Comparison of ENCODE assay signal across 8 cellular contexts in the genomic region with DNA sequence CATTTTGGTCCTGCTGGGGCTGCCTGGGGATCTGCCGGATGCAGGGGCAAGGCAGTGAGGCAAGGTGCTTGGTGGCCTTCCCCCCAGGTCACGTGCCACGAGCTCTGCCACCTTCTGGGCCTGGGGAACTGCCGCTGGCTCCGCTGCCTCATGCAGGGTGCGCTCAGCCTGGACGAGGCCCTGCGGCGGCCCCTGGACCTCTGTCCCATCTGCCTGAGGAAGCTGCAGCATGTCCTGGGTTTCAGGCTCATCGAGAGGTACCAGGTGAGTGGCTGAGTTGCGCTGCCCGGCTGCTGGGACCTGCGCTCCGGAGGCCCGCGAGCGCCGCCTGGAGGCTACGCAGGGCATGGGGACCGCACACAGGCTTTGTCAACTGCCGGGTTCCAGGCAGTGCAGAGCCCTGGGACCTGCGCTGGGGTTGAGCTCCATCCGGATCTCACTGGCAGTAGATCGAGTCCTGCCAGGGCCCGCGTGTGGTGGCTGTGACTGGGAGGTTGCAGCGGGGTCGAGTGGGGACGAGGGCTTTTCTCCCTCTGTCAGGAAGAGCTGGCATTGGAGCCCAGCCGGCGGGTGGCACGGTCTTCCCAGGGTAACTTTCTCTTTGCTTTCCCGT. TPM values are rescaled to one million over a fixed set of nuclear protein-coding genes. Genes with fewer than 3 reads are reported as not detected.
A peak's percentile ranks its signal among the peaks of the same experiment; 100 is the strongest.
DNase-seq lines count a peak whose midpoint lies in the region; ATAC-seq and TF ChIP-seq lines count a peak whose summit lies in the region.

No MANE protein-coding gene starts in this region.

- H3K9me3 Mint-ChIP-seq in GM23338, result 0 out of 3 replicates have a peak, but pooled peaks cover 2% of the 10 kb centered on the region

- peaks cover 22% of the 10 kb centered on the region for H3K4me1 Mint-ChIP-seq in GM23338

- H3K27me3 ChIP-seq in GM23338 (ENCODE audit: insufficient read depth) (no peaks in the 10 kb centered on the region), MM.1S (replicated peaks; ENCODE audit: insufficient read depth, low read length) (no peaks in the 10 kb centered on the region), liver (ENCODE audit: control insufficient read depth in 4 of 4, insufficient read depth in 4 of 4, low read length in 3 of 4) (no peaks in the 10 kb centered on the region)

- H3K4me1 ChIP-seq in GM23338 (ENCODE audit: insufficient read depth) (no peaks in the 10 kb centered on the region), MM.1S (ENCODE audit: low read length) (peaks cover 26% of the 10 kb centered on the region), liver (ENCODE audit: control insufficient read depth in 4 of 4, insufficient read depth in 4 of 4, low read length in 3 of 4) (peaks cover 0 to 11% (median 3%) of the 10 kb centered on the region in 4 donors)

- H3K79me2 ChIP-seq in GM23338 (replicated peaks; ENCODE audit: insufficient read depth), result no peaks in the 10 kb centered on the region
- no peaks in the 10 kb centered on the region for H3K79me2 ChIP-seq in MM.1S (ENCODE audit: low read length)

- peak overlapping the region; percentile 51 for H3K4me3 ChIP-seq in GM12864 (ENCODE audit: low read depth, low read length)
- no peak overlapping the region for H3K4me3 ChIP-seq in GM23338
- H3K4me3 ChIP-seq in MM.1S (ENCODE audit: low read length), result peak overlapping the region; percentile 64
- H3K4me3 ChIP-seq in liver (ENCODE audit: low read depth in 1 of 3, low read length in 3 of 3), result peak overlapping the region in 1 of 3 donors; percentile 6

- no peak overlapping the region for H3K4me3 Mint-ChIP-seq in GM23338

- H3K36me3 ChIP-seq in GM23338 (ENCODE audit: insufficient read depth) (no peaks in the 10 kb centered on the region), MM.1S (replicated peaks; ENCODE audit: insufficient read depth, low read length) (no peaks in the 10 kb centered on the region), liver (ENCODE audit: control insufficient read depth in 4 of 4, insufficient read depth in 3 of 4, low read depth in 1 of 4, low read length in 3 of 4) (no peaks in the 10 kb centered on the region)

- H3K9ac ChIP-seq in MM.1S (ENCODE audit: low read length), result peak overlapping the region; percentile 86
- H3K9ac ChIP-seq in liver (ENCODE audit: low read depth in 1 of 2, low read length in 2 of 2), result no peak overlapping the region

- H3K4me2 ChIP-seq in GM23338, result no peak overlapping the region
- peak overlapping the region; percentile 95 for H3K4me2 ChIP-seq in MM.1S (ENCODE audit: low read depth, low read length)

- peak; percentile 82 to 96 for TF ChIP-seq RAD21 in liver (IDR thresholded peaks at IDR 0.05)

- H3K27ac Mint-ChIP-seq in GM23338, result no peak overlapping the region

- ATAC-seq in GM23338, result peak; percentile 91

- H2AFZ ChIP-seq in GM23338 (no peak overlapping the region), MM.1S (ENCODE audit: low read length) (peak overlapping the region; percentile 81)

- DNase-seq in GM12864 (ENCODE audit: low read depth) (peak; percentile 68), GM23338 (ENCODE audit: low spot score) (peak; percentile 93), MM.1S (peak; percentile 94), A172 (ENCODE audit: low spot score) (no peak)
- DNase-seq in activated CD4-positive, CD25-positive, alpha-beta regulatory T cell treated with anti-CD3 and anti-CD28 coated beads, Interleukin-2, amount 50 U/mL, for 16 hours (ENCODE audit: low read depth, low spot score), result peak; percentile 54
- DNase-seq in central memory CD4-positive, alpha-beta T cell, result peak; percentile 72
- peak; percentile 65 to 70 for DNase-seq in stimulated activated CD4-positive, alpha-beta T cell treated with anti-CD3 and anti-CD28 coated beads, Interleukin-4, amount 100 ng/mL, for 48 hours (ENCODE audit: low read depth in 2 of 2)

- peaks cover 13% of the 10 kb centered on the region for H3K36me3 Mint-ChIP-seq in GM23338 (ENCODE audit: low read depth)

- TF ChIP-seq CTCF in GM12864 (IDR thresholded peaks at IDR 0.05; ENCODE audit: low read depth, low read length, missing control alignments), result peak; percentile 99
- TF ChIP-seq CTCF in GM23338 (conservative IDR thresholded peaks at IDR 0.05; ENCODE audit: low read depth in 2 of 2), result peak; percentile 85 to 97
- TF ChIP-seq CTCF in MM.1S (IDR thresholded peaks at IDR 0.05; ENCODE audit: low read length), result peak; percentile 98
- TF ChIP-seq CTCF in liver (IDR thresholded peaks at IDR 0.05; ENCODE audit: low read depth, low read length, missing input control), result peak; percentile 86

- H3K9me2 ChIP-seq in GM23338 (ENCODE audit: insufficient read depth), result no peaks in the 10 kb centered on the region
- H3K9me2 ChIP-seq in MM.1S (replicated peaks; ENCODE audit: insufficient read depth, low read length), result no peaks in the 10 kb centered on the region

- H4K20me1 ChIP-seq in GM23338 (replicated peaks; ENCODE audit: insufficient read depth) (no peaks in the 10 kb centered on the region; the same call in 1 of the 2 replicates), MM.1S (ENCODE audit: insufficient read depth, low read length) (no peaks in the 10 kb centered on the region)

- H3F3A ChIP-seq in GM23338 (replicated peaks; ENCODE audit: low read depth) (no peaks in the 10 kb centered on the region), MM.1S (ENCODE audit: insufficient read depth, low read length) (peaks cover 22% of the 10 kb centered on the region)

- WGBS in liver, result 28% methylated on average over 33 of the region's 33 CpGs

- H3K27me3 Mint-ChIP-seq in GM23338 (ENCODE audit: insufficient read depth, low read depth, poor library complexity), result peaks cover 17% of the 10 kb centered on the region

- H3K27ac ChIP-seq in GM23338 (ENCODE audit: low read depth) (no peak overlapping the region), MM.1S (ENCODE audit: low read length) (peak overlapping the region; percentile 93), liver (ENCODE audit: low read depth in 1 of 2, low read length in 2 of 2) (no peak overlapping the region)

- no peaks in the 10 kb centered on the region for H3K9me3 ChIP-seq in MM.1S (replicated peaks; ENCODE audit: insufficient read depth, low read length)
- H3K9me3 ChIP-seq in liver (ENCODE audit: control insufficient read depth in 4 of 4, low read length in 3 of 4), result no peaks in the 10 kb centered on the region

TF ChIP-seq in liver, 16 proteins besides CTCF, POLR2A, EP300 and RAD21 (continues in another document):
- TF ChIP-seq, protein P1, sequence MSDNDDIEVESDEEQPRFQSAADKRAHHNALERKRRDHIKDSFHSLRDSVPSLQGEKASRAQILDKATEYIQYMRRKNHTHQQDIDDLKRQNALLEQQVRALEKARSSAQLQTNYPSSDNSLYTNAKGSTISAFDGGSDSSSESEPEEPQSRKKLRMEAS (IDR thresholded peaks at IDR 0.05), result no peak
- TF ChIP-seq YY1 (IDR thresholded peaks at IDR 0.05), result no peak
- TF ChIP-seq GABPA (IDR thresholded peaks at IDR 0.05 in 1 of 2, conservative IDR thresholded peaks at IDR 0.05 in 1 of 2), result no peak
- TF ChIP-seq HNF4G (IDR thresholded peaks at IDR 0.05), result no peak
- TF ChIP-seq, protein P2, sequence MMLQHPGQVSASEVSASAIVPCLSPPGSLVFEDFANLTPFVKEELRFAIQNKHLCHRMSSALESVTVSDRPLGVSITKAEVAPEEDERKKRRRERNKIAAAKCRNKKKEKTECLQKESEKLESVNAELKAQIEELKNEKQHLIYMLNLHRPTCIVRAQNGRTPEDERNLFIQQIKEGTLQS (IDR thresholded peaks at IDR 0.05), result no peak
- TF ChIP-seq EGR1 (IDR thresholded peaks at IDR 0.05; ENCODE audit: low read depth in 2 of 2), result no peak
- TF ChIP-seq TAF1 (conservative IDR thresholded peaks at IDR 0.05), result no peak
- TF ChIP-seq, protein P3, sequence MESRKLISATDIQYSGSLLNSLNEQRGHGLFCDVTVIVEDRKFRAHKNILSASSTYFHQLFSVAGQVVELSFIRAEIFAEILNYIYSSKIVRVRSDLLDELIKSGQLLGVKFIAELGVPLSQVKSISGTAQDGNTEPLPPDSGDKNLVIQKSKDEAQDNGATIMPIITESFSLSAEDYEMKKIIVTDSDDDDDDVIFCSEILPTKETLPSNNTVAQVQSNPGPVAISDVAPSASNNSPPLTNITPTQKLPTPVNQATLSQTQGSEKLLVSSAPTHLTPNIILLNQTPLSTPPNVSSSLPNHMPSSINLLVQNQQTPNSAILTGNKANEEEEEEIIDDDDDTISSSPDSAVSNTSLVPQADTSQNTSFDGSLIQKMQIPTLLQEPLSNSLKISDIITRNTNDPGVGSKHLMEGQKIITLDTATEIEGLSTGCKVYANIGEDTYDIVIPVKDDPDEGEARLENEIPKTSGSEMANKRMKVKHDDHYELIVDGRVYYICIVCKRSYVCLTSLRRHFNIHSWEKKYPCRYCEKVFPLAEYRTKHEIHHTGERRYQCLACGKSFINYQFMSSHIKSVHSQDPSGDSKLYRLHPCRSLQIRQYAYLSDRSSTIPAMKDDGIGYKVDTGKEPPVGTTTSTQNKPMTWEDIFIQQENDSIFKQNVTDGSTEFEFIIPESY (IDR thresholded peaks at IDR 0.05), result no peak
- TF ChIP-seq, protein P4, sequence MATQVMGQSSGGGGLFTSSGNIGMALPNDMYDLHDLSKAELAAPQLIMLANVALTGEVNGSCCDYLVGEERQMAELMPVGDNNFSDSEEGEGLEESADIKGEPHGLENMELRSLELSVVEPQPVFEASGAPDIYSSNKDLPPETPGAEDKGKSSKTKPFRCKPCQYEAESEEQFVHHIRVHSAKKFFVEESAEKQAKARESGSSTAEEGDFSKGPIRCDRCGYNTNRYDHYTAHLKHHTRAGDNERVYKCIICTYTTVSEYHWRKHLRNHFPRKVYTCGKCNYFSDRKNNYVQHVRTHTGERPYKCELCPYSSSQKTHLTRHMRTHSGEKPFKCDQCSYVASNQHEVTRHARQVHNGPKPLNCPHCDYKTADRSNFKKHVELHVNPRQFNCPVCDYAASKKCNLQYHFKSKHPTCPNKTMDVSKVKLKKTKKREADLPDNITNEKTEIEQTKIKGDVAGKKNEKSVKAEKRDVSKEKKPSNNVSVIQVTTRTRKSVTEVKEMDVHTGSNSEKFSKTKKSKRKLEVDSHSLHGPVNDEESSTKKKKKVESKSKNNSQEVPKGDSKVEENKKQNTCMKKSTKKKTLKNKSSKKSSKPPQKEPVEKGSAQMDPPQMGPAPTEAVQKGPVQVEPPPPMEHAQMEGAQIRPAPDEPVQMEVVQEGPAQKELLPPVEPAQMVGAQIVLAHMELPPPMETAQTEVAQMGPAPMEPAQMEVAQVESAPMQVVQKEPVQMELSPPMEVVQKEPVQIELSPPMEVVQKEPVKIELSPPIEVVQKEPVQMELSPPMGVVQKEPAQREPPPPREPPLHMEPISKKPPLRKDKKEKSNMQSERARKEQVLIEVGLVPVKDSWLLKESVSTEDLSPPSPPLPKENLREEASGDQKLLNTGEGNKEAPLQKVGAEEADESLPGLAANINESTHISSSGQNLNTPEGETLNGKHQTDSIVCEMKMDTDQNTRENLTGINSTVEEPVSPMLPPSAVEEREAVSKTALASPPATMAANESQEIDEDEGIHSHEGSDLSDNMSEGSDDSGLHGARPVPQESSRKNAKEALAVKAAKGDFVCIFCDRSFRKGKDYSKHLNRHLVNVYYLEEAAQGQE (IDR thresholded peaks at IDR 0.05), result no peak

RNA-seq across cellular contexts. Expression of a gene that starts 21.7 kb away (rescaled TPM):
- 0.73 and 1.6 TPM in 2 replicates for total RNA-seq in GM23338 (2014; rRNA removed; shearing (Covaris generic))
- polyA plus RNA-seq in GM23338 (2016; fragmentation: Nextera tagmentation; extraction: Ambion mirVana) (2.0 and 4.5 TPM in 2 replicates), liver (1 to 10 TPM in 1 of 2 donors, under 1 TPM in 1; 0.10 to 1.1 TPM)
- 1 to 10 TPM in 1 of 2 donors, not detected in 1; 1.3 TPM for total RNA-seq in liver
- 0.07 and 0.28 TPM in 2 replicates for total RNA-seq in A172 (2014; rRNA removed; shearing (Covaris generic))
